ENCODE assay signal across 16 cellular contexts in the genomic region with DNA sequence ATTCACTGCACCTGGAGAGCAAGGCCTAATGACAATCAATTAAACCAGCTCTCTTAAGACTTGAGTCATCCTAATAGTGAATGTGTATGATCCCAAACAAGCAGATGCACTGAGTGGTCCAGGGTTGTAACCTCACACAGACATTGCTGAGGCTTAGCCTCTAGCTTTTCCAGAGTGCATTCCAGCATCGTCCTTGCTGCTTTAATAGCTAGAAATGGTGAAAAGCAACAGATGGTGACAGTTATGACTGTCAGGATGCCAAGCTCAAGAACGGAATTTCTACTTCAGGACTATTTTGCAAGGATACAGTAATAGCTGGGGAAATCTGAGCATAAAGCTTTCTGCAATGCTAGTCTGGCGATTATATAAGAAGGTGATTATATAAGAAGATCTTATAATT. TPM values are rescaled to one million over a fixed set of nuclear protein-coding genes. Genes with fewer than 3 reads are reported as not detected.
DNase-seq lines count a peak whose midpoint lies in the region; ATAC-seq and TF ChIP-seq lines count a peak whose summit lies in the region.
"Had no signal": no experiment of that assay in that cellular context is flagged by ENCODE, and none has a peak within 500 bp of the region (broad histone marks: within the 10 kb centered on the region; RNA-seq: fewer than 3 reads in every experiment).

No MANE protein-coding gene starts in this region.

- TF ChIP-seq CTCF in fibroblast of the aortic adventitia (IDR thresholded peaks at IDR 0.05; ENCODE audit: insufficient read depth, low read length): no peak

- peaks cover 0 to 6% (median 0%) of the 10 kb centered on the region in 11 donors for H3K9me3 Mint-ChIP-seq in naive thymus-derived CD4-positive, alpha-beta T cell
- H3K9me3 Mint-ChIP-seq: GM23338 had no signal

- H3K27me3 ChIP-seq in right cardiac atrium (ENCODE audit: control insufficient read depth, insufficient read depth): no peaks in the 10 kb centered on the region
- no peaks in the 10 kb centered on the region for H3K27me3 ChIP-seq in naive thymus-derived CD4-positive, alpha-beta T cell (ENCODE audit: control insufficient read depth in 2 of 2, insufficient read depth in 2 of 2, low read length in 2 of 2)

- ATAC-seq in left ventricle myocardium superior (peak; percentile 37), right cardiac atrium (no peak), HG02840 (IDR thresholded peaks at IDR 0.05; ENCODE audit: low FRiP score, unreplicated experiment) (no peak)
- no peak for ATAC-seq in naive thymus-derived CD4-positive, alpha-beta T cell
- ATAC-seq: GM23338, HCT116, PC-3 had no signal

- no peaks in the 10 kb centered on the region for H3K9me3 ChIP-seq in right cardiac atrium (ENCODE audit: control insufficient read depth, low read length)
- no peaks in the 10 kb centered on the region for H3K9me3 ChIP-seq in naive thymus-derived CD4-positive, alpha-beta T cell (ENCODE audit: control insufficient read depth in 2 of 3, low read length in 3 of 3)

- no peaks in the 10 kb centered on the region for H3K36me3 Mint-ChIP-seq in naive thymus-derived CD4-positive, alpha-beta T cell

- DNase-seq in left ventricle myocardium superior: no peak
- DNase-seq in right cardiac atrium: no peak
- peak; percentile 96 for DNase-seq in cerebellar cortex (ENCODE audit: low spot score)
- DNase-seq in fibroblast of the aortic adventitia (ENCODE audit: low read depth): peak; percentile 16
- DNase-seq in superior temporal gyrus (ENCODE audit: extremely low spot score): peak; percentile 43
- DNase-seq in naive thymus-derived CD4-positive, alpha-beta T cell: no peak
- DNase-seq in effector CD8-positive, alpha-beta T cell (lab: John Stamatoyannopoulos, UW): no peak
- DNase-seq: EL, NCI-H187, NCI-H345, NCI-H748 treated with DMSO at 0.1 percent for 48 hours, PC-3 had no signal

- no peaks in the 10 kb centered on the region for H3K4me1 Mint-ChIP-seq in naive thymus-derived CD4-positive, alpha-beta T cell
- H3K4me1 Mint-ChIP-seq: GM23338 had no signal

- WGBS in right cardiac atrium: 51% methylated on average over 3 of the region's 3 CpGs

- no peaks in the 10 kb centered on the region for H3K36me3 ChIP-seq in naive thymus-derived CD4-positive, alpha-beta T cell (ENCODE audit: control insufficient read depth in 2 of 3, insufficient read depth in 3 of 3, low read length in 3 of 3)

- no peak overlapping the region for H3K27ac ChIP-seq in right cardiac atrium (ENCODE audit: low read length)
- no peak overlapping the region for H3K27ac ChIP-seq in naive thymus-derived CD4-positive, alpha-beta T cell (ENCODE audit: low read depth, low read length)
- H3K27ac ChIP-seq: C4-2B had no signal

- H3K4me3 Mint-ChIP-seq in naive thymus-derived CD4-positive, alpha-beta T cell: no peak overlapping the region
- H3K4me3 Mint-ChIP-seq: GM23338 had no signal

- intact Hi-C loops in left ventricle myocardium superior (cut with micrococcal nuclease) (no loop called here), right cardiac atrium (cut with DNase I) (no loop called here)
- intact Hi-C loops in naive thymus-derived CD4-positive, alpha-beta T cell (cut with micrococcal nuclease): no loop called here

- H3K4me3 ChIP-seq in right cardiac atrium (ENCODE audit: low read length): no peak overlapping the region
- H3K4me3 ChIP-seq in fibroblast of the aortic adventitia (ENCODE audit: low read depth, low read length): no peak overlapping the region
- H3K4me3 ChIP-seq in naive thymus-derived CD4-positive, alpha-beta T cell (ENCODE audit: low read length): no peak overlapping the region
- H3K4me3 ChIP-seq: GM23338 had no signal

- peaks cover 0 to 6% (median 0%) of the 10 kb centered on the region in 5 donors for H3K27me3 Mint-ChIP-seq in naive thymus-derived CD4-positive, alpha-beta T cell

- CTCF ChIA-PET in naive thymus-derived CD4-positive, alpha-beta T cell (lab: Charles Lee): no interaction called here

- H3K4me1 ChIP-seq in right cardiac atrium (ENCODE audit: control insufficient read depth, insufficient read depth, low read length): no peaks in the 10 kb centered on the region
- no peaks in the 10 kb centered on the region for H3K4me1 ChIP-seq in naive thymus-derived CD4-positive, alpha-beta T cell (ENCODE audit: control insufficient read depth in 2 of 2, insufficient read depth in 2 of 2, low read length in 2 of 2)

- no peak overlapping the region for H3K27ac Mint-ChIP-seq in naive thymus-derived CD4-positive, alpha-beta T cell
- H3K27ac Mint-ChIP-seq: GM23338 had no signal

- POLR2A ChIA-PET in naive thymus-derived CD4-positive, alpha-beta T cell (lab: Charles Lee): no interaction called here

RNA-seq across cellular contexts. Expression of a gene that starts 34.6 kb away (rescaled TPM):
- total RNA-seq in left ventricle myocardium superior (0.55 TPM), right cardiac atrium (1 to 10 TPM in 1 of 4 donors, under 1 TPM in 3; 0.31 to 1.4 (median 0.69) TPM), fibroblast of the aortic adventitia (ENCODE audit: low replicate concordance) (1.4 TPM in 1 of 2 replicates, not detected in the other)
- polyA plus RNA-seq in right cardiac atrium: 0.72 TPM
- total RNA-seq in naive thymus-derived CD4-positive, alpha-beta T cell: not detected
- not detected for polyA plus RNA-seq in naive thymus-derived CD4-positive, alpha-beta T cell

Comparison
In these comparisons a context has a peak if more than half of its experiments do, and no peak if none do; other contexts are left out.
1. DNase-seq: peak in cerebellar cortex (single experiment), fibroblast of the aortic adventitia (single experiment) and superior temporal gyrus (single experiment); none in left ventricle myocardium superior (single experiment), right cardiac atrium (0 of 3), naive thymus-derived CD4-positive, alpha-beta T cell (0 of 9) and effector CD8-positive, alpha-beta T cell (single experiment).